Comparison of ENCODE assay signal across 18 cellular contexts in the genomic region with DNA sequence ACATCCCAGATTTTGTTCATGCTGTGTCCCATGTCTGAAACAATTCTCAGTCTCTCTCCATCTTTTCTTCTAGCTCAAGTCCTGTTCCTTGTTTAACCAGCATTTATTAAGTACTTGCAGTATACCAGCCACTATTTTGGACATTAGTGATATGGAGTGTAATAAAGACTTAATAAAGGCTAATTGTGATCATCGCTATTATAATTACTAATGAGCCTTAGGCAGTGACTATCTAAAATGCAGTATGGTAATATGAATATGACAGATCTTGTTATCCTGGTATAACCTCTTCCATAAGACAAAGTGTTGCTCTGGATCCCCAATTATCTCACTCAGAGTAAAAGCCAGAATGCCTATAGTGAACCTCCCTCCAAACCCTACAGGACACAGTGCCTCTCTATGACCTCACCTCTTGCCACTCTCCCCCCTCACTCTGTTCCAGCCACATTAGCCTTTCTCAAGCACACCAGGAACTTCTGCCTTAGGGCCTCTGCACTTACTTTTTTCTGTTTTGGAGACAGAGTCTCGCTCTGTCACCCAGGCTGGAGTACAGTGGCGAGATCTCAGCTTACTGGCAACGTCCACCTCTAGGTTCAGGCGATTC. TPM values are rescaled to one million over a fixed set of nuclear protein-coding genes. Genes with fewer than 3 reads are reported as not detected.
DNase-seq lines count a peak whose midpoint lies in the region; ATAC-seq, FAIRE-seq and TF ChIP-seq lines count a peak whose summit lies in the region.
"Had no signal": no experiment of that assay in that cellular context is flagged by ENCODE, and none has a peak within 500 bp of the region (broad histone marks: within the 10 kb centered on the region; RNA-seq: fewer than 3 reads in every experiment).

No MANE protein-coding gene starts in this region.

- POLR2A ChIA-PET in CD8-positive, alpha-beta memory T cell (lab: Charles Lee): interaction anchor here (3.1 kb wide), 1 partner anchor 51 kb away, joined by 28 read pairs; a partner anchor contains a TSS
- POLR2A ChIA-PET in HepG2 (lab: Yijun Ruan, JAX): interaction anchor here (1.0 to 3.5 kb wide), 4 partner anchors 35 to 172 kb away, joined by 3 to 14 read pairs (median 3); no protein-coding TSS in a partner anchor

- FAIRE-seq in astrocyte (lab: Jason Lieb, UNC) (no peak), HepG2 (lab: Jason Lieb, UNC) (no peak)

- ATAC-seq in activated CD8-positive, alpha-beta memory T cell treated with anti-CD3 and anti-CD28 coated beads, Interleukin-2, amount 10 ng/mL, durations not matched to agents 7 days and 5 days: no peak
- no peak for ATAC-seq in HepG2

- CTCF ChIA-PET in activated CD8-positive, alpha-beta memory T cell treated with anti-CD3 and anti-CD28 coated beads, Interleukin-2, amount 10 ng/mL, durations not matched to agents 7 days and 5 days (lab: Charles Lee): interaction anchor here (0.7 to 7.8 kb wide), 9 partner anchors 9 to 172 kb away, joined by 3 to 68 read pairs (median 7); a partner anchor contains a TSS
- CTCF ChIA-PET in CD8-positive, alpha-beta memory T cell (lab: Charles Lee): interaction anchor here (1.0 to 3.2 kb wide), 6 partner anchors 24 to 218 kb away, joined by 3 to 12 read pairs (median 4); a partner anchor contains a TSS
- CTCF ChIA-PET in HepG2 (lab: Yijun Ruan, JAX; ENCODE audit: low intra/inter-chr PET ratio, low total read pairs): no interaction called here

- DNase-seq in activated CD8-positive, alpha-beta memory T cell treated with anti-CD3 and anti-CD28 coated beads, Interleukin-2, amount 10 ng/mL, durations not matched to agents 7 days and 5 days: no peak
- no peak for DNase-seq in activated CD8-positive, alpha-beta memory T cell treated with anti-CD3 and anti-CD28 coated beads, Interleukin-2, amount 50 U/mL, for 48 hours
- no peak for DNase-seq in CD8-positive, alpha-beta memory T cell
- DNase-seq in astrocyte (ENCODE audit: low read depth) (no peak), neural crest cell (ENCODE audit: low read depth, low spot score) (no peak), HepG2 (ENCODE audit: low spot score) (no peak), DMS79 treated with DMSO at 0.1 percent for 48 hours (lab: John Stamatoyannopoulos, UW) (no peak), HAP-1 (ENCODE audit: low spot score in 2 of 2) (no peak)
- DNase-seq: activated CD8-positive, alpha-beta memory T cell treated with anti-CD3 and anti-CD28 coated beads, Interleukin-2, amount 50 U/mL, for 4 hours; head of caudate nucleus; islet precursor cell; mesendoderm; MG63; NCI-H2029; NCI-H510A; ovary; SK-N-SH; WERI-Rb-1 had no signal

- H3K9me3 Mint-ChIP-seq in activated CD8-positive, alpha-beta memory T cell treated with anti-CD3 and anti-CD28 coated beads, Interleukin-2, amount 10 ng/mL, durations not matched to agents 7 days and 5 days (ENCODE audit: low read depth): no peaks in the 10 kb centered on the region
- H3K9me3 Mint-ChIP-seq in CD8-positive, alpha-beta memory T cell: no peaks in the 10 kb centered on the region
- H3K9me3 Mint-ChIP-seq in astrocyte (ENCODE audit: unreplicated experiment): no peaks in the 10 kb centered on the region
- H3K9me3 Mint-ChIP-seq in neural crest cell: no peaks in the 10 kb centered on the region

- no peak overlapping the region for H3K4me2 ChIP-seq in astrocyte (ENCODE audit: low read length)
- H3K4me2 ChIP-seq in HepG2 (ENCODE audit: low read depth, low read length): no peak overlapping the region
- H3K4me2 ChIP-seq: SK-N-SH had no signal

- H3K27ac ChIP-seq in CD8-positive, alpha-beta memory T cell (ENCODE audit: low read depth, low read length): no peak overlapping the region
- H3K27ac ChIP-seq in astrocyte (ENCODE audit: low read depth, low read length) (no peak overlapping the region), HepG2 (ENCODE audit: extremely low read length, insufficient read depth, low read length) (no peak overlapping the region)
- H3K27ac ChIP-seq: ovary, WERI-Rb-1 had no signal

- H3K79me2 ChIP-seq in astrocyte (ENCODE audit: insufficient read depth, low read length) (peaks cover 6% of the 10 kb centered on the region), HepG2 (ENCODE audit: insufficient read depth, low read length) (peaks cover 28% of the 10 kb centered on the region)

- peaks cover 60% of the 10 kb centered on the region for H3K4me1 ChIP-seq in CD8-positive, alpha-beta memory T cell (ENCODE audit: insufficient read depth, low read length)
- H3K4me1 ChIP-seq in astrocyte (ENCODE audit: insufficient read depth, low read length) (peaks cover 17% of the 10 kb centered on the region), HepG2 (ENCODE audit: insufficient read depth, low read length) (peaks cover 47% of the 10 kb centered on the region), HAP-1 (peaks cover 21% of the 10 kb centered on the region)

- no peak overlapping the region for H3K4me3 Mint-ChIP-seq in activated CD8-positive, alpha-beta memory T cell treated with anti-CD3 and anti-CD28 coated beads, Interleukin-2, amount 10 ng/mL, durations not matched to agents 7 days and 5 days
- H3K4me3 Mint-ChIP-seq in CD8-positive, alpha-beta memory T cell: peak overlapping the region in 6 of 7 donors; percentile 18 to 88 (median 62)
- H3K4me3 Mint-ChIP-seq in astrocyte (ENCODE audit: unreplicated experiment): peak overlapping the region; percentile 81
- H3K4me3 Mint-ChIP-seq in neural crest cell: peak overlapping the region; percentile 98

- no peaks in the 10 kb centered on the region for H3K9me3 ChIP-seq in CD8-positive, alpha-beta memory T cell (ENCODE audit: low read length)
- H3K9me3 ChIP-seq in astrocyte (ENCODE audit: insufficient read depth, low read depth, low read length) (no peaks in the 10 kb centered on the region), HepG2 (ENCODE audit: low read length) (no peaks in the 10 kb centered on the region), HAP-1 (no peaks in the 10 kb centered on the region)
- H3K9me3 ChIP-seq: MG63, ovary, SK-N-SH had no signal

- peaks cover 30% of the 10 kb centered on the region for H4K20me1 ChIP-seq in astrocyte (ENCODE audit: insufficient read depth, low read length)
- H4K20me1 ChIP-seq in HepG2 (ENCODE audit: insufficient read depth, low read length): no peaks in the 10 kb centered on the region; the same call in none of the 2 replicates

- no peak for TF ChIP-seq RAD21 in HepG2 (CRISPR knock-in tag; IDR thresholded peaks at IDR 0.05)

- H3K9ac ChIP-seq in astrocyte (ENCODE audit: low read length) (no peak overlapping the region), HepG2 (ENCODE audit: insufficient read depth, low read depth, low read length) (no peak overlapping the region)
- H3K9ac ChIP-seq: SK-N-SH had no signal

- in situ Hi-C loops in HepG2 (cut with HindIII; ENCODE audit: extremely low pct_ligation_motif_present, low pct_unique_long_range_greater_than_20kb): loop anchor here (25.0 kb wide), 1 partner anchor 262 kb away; a partner anchor contains a TSS
- in situ Hi-C loops in HAP-1 (cut with MboI; ENCODE audit: low sequenced_read_pairs): loop anchor here (5.0 kb wide), 1 partner anchor 48 kb away; no protein-coding TSS in a partner anchor

- H3K4me3 ChIP-seq in CD8-positive, alpha-beta memory T cell (ENCODE audit: low read length): no peak overlapping the region
- H3K4me3 ChIP-seq in astrocyte (ENCODE audit: insufficient read depth, low read depth, low read length) (no peak overlapping the region), HepG2 (replicated peaks in 1 of 3; ENCODE audit: insufficient read depth in 1 of 3, low read depth in 2 of 3, low read length in 3 of 3) (no peak overlapping the region), HAP-1 (no peak overlapping the region)
- H3K4me3 ChIP-seq: MG63, ovary had no signal

- intact Hi-C loops in HepG2 (cut with micrococcal nuclease; ENCODE audit: unreplicated experiment): loop anchor here (5.0 kb wide), 1 partner anchor 137 kb away; no protein-coding TSS in a partner anchor

- TF ChIP-seq EP300 in HepG2 (IDR thresholded peaks at IDR 0.05; ENCODE audit: low read depth in 2 of 2, low read length in 2 of 2) (no peak), HepG2 (CRISPR knock-in tag; IDR thresholded peaks at IDR 0.05; ENCODE audit: borderline replicate concordance) (no peak)

- no peak for TF ChIP-seq POLR2A in HepG2 (IDR thresholded peaks at IDR 0.05; ENCODE audit: insufficient read depth in 1 of 2, low read depth in 2 of 2, low read length in 2 of 2)

- peaks cover 5% of the 10 kb centered on the region for H3K36me3 ChIP-seq in CD8-positive, alpha-beta memory T cell (ENCODE audit: insufficient read depth, low read length)
- no peaks in the 10 kb centered on the region for H3K36me3 ChIP-seq in astrocyte (ENCODE audit: insufficient read depth, low read length)
- H3K36me3 ChIP-seq in HepG2 (replicated peaks in 1 of 2; ENCODE audit: control insufficient read depth in 1 of 2, insufficient read depth in 2 of 2, low read length in 2 of 2): peaks cover 0 to 5% of the 10 kb centered on the region in 2 experiments; a peak in 1 of 5 replicates
- H3K36me3 ChIP-seq in HAP-1 (replicated peaks): peaks cover 24% of the 10 kb centered on the region
- H3K36me3 ChIP-seq: MG63, ovary had no signal

- H2AFZ ChIP-seq in astrocyte (ENCODE audit: low read depth, low read length) (no peak overlapping the region), HepG2 (ENCODE audit: low read length) (no peak overlapping the region)

- BruUV-seq in HepG2 (replicated peaks; lab: Mats Ljungman, UMichigan): no TSS peak

- peak overlapping the region; percentile 31 for H3K27ac Mint-ChIP-seq in activated CD8-positive, alpha-beta memory T cell treated with anti-CD3 and anti-CD28 coated beads, Interleukin-2, amount 10 ng/mL, durations not matched to agents 7 days and 5 days
- H3K27ac Mint-ChIP-seq in CD8-positive, alpha-beta memory T cell: peak overlapping the region; percentile 13 to 94 (median 73)
- no peak overlapping the region for H3K27ac Mint-ChIP-seq in astrocyte (ENCODE audit: unreplicated experiment)
- peak overlapping the region; percentile 75 for H3K27ac Mint-ChIP-seq in neural crest cell (ENCODE audit: unreplicated experiment)

- no peaks in the 10 kb centered on the region for H3K27me3 ChIP-seq in CD8-positive, alpha-beta memory T cell (ENCODE audit: insufficient read depth, low read length, poor library complexity, severe bottlenecking)
- H3K27me3 ChIP-seq in astrocyte (ENCODE audit: insufficient read depth, low read length) (no peaks in the 10 kb centered on the region), HepG2 (ENCODE audit: control insufficient read depth in 1 of 2, insufficient read depth in 2 of 2, low read length in 2 of 2) (no peaks in the 10 kb centered on the region; a peak in 1 of 5 replicates), HAP-1 (ENCODE audit: low read depth) (no peaks in the 10 kb centered on the region)
- H3K27me3 ChIP-seq: ovary had no signal

- H3K27me3 Mint-ChIP-seq in activated CD8-positive, alpha-beta memory T cell treated with anti-CD3 and anti-CD28 coated beads, Interleukin-2, amount 10 ng/mL, durations not matched to agents 7 days and 5 days: no peaks in the 10 kb centered on the region
- H3K27me3 Mint-ChIP-seq in CD8-positive, alpha-beta memory T cell: no peaks in the 10 kb centered on the region
- peaks cover 1% of the 10 kb centered on the region for H3K27me3 Mint-ChIP-seq in astrocyte (ENCODE audit: low read depth, unreplicated experiment)
- no peaks in the 10 kb centered on the region for H3K27me3 Mint-ChIP-seq in neural crest cell (ENCODE audit: low read depth)

- peaks cover 26% of the 10 kb centered on the region for H3K36me3 Mint-ChIP-seq in activated CD8-positive, alpha-beta memory T cell treated with anti-CD3 and anti-CD28 coated beads, Interleukin-2, amount 10 ng/mL, durations not matched to agents 7 days and 5 days
- peaks cover 0 to 35% (median 8%) of the 10 kb centered on the region in 3 donors for H3K36me3 Mint-ChIP-seq in CD8-positive, alpha-beta memory T cell
- H3K36me3 Mint-ChIP-seq in astrocyte (ENCODE audit: low read depth, unreplicated experiment) (peaks cover 2% of the 10 kb centered on the region), neural crest cell (ENCODE audit: low read depth) (peaks cover 14% of the 10 kb centered on the region)

- WGBS in HepG2 (ENCODE audit: low lambda C conversion rate): 100% methylated on average over 5 of the region's 5 CpGs

- H3K4me1 Mint-ChIP-seq in activated CD8-positive, alpha-beta memory T cell treated with anti-CD3 and anti-CD28 coated beads, Interleukin-2, amount 10 ng/mL, durations not matched to agents 7 days and 5 days: peaks cover 57% of the 10 kb centered on the region
- H3K4me1 Mint-ChIP-seq in CD8-positive, alpha-beta memory T cell: peaks cover 54 to 74% (median 60%) of the 10 kb centered on the region in 3 donors
- H3K4me1 Mint-ChIP-seq in astrocyte (ENCODE audit: low read depth, unreplicated experiment): peaks cover 21% of the 10 kb centered on the region
- H3K4me1 Mint-ChIP-seq in neural crest cell: peaks cover 53% of the 10 kb centered on the region

- TF ChIP-seq CTCF in astrocyte (IDR thresholded peaks at IDR 0.05; ENCODE audit: insufficient read depth, low read depth, low read length): no peak
- no peak for TF ChIP-seq CTCF in neural crest cell (conservative IDR thresholded peaks at IDR 0.05)
- TF ChIP-seq CTCF in HepG2 (CRISPR knock-in tag; IDR thresholded peaks at IDR 0.05): no peak

RNA-seq across cellular contexts. Expression of a gene that starts 1.8 kb away (rescaled TPM):
- total RNA-seq in activated CD8-positive, alpha-beta memory T cell treated with anti-CD3 and anti-CD28 coated beads, Interleukin-2, amount 10 ng/mL, durations not matched to agents 7 days and 5 days: 100 to 1,000 TPM; 143 to 191 TPM
- total RNA-seq in CD8-positive, alpha-beta memory T cell: 100 to 1,000 TPM; 113 to 115 TPM
- 268 TPM for polyA plus RNA-seq in CD8-positive, alpha-beta memory T cell
- total RNA-seq in astrocyte (84.4 and 87.3 TPM in 2 replicates), neural crest cell (132 and 133 TPM in 2 replicates), HepG2 (2016; rRNA removed; fragmentation: Illumina TruSeq; extraction: Trizol) (54.3 and 60.7 TPM in 2 replicates)
- total RNA-seq in HepG2 (2016; cell fraction: cytosol; rRNA removed; fragmentation: Illumina TruSeq; extraction: Trizol; ENCODE audit: low read depth): 21.0 and 27.1 TPM in 2 replicates
- total RNA-seq in HepG2 (2016; cell fraction: insoluble cytoplasmic fraction; rRNA removed; fragmentation: Illumina TruSeq; extraction: Trizol): 53.0 and 55.0 TPM in 2 replicates
- 55.4 and 58.7 TPM in 2 replicates for total RNA-seq in HepG2 (2016; cell fraction: membrane; rRNA removed; fragmentation: Illumina TruSeq; extraction: Trizol)
- total RNA-seq in HepG2 (2016; cell fraction: nucleus; rRNA removed; fragmentation: Illumina TruSeq; extraction: Trizol): 31.5 and 32.6 TPM in 2 replicates
- polyA plus RNA-seq in HepG2 (2011; rRNA removed): 54.5 and 60.6 TPM in 2 replicates
- 66.4 and 77.9 TPM in 2 replicates for polyA plus RNA-seq in HepG2 (2011; cell fraction: cytosol; rRNA removed)
- 62.5 and 67.8 TPM in 2 replicates for polyA plus RNA-seq in HepG2 (2011; cell fraction: nucleus; rRNA removed)
- polyA plus RNA-seq in HepG2 (2012): 42.3 and 50.0 TPM in 2 replicates
- polyA plus RNA-seq in HepG2 (2016; cell fraction: cytosol; fragmentation: Illumina TruSeq; extraction: Trizol; ENCODE audit: low read depth): 27.5 and 28.8 TPM in 2 replicates
- 48.1 and 64.0 TPM in 2 replicates for polyA plus RNA-seq in HepG2 (2016; cell fraction: insoluble cytoplasmic fraction; fragmentation: Illumina TruSeq; extraction: Trizol; ENCODE audit: low read depth)
- polyA plus RNA-seq in HepG2 (2016; cell fraction: membrane; fragmentation: Illumina TruSeq; extraction: Trizol; ENCODE audit: low read depth): 49.0 and 54.8 TPM in 2 replicates
- 64.4 and 67.0 TPM in 2 replicates for polyA plus RNA-seq in HepG2 (2016; cell fraction: nucleus; fragmentation: Illumina TruSeq; extraction: Trizol; ENCODE audit: insufficient read depth, low read depth)
- polyA minus RNA-seq in HepG2 (2011; rRNA and poly(A)+ RNA removed; ENCODE audit: low replicate concordance): 124 and 166 TPM in 2 replicates
- 35.9 and 59.2 TPM in 2 replicates for polyA minus RNA-seq in HepG2 (2011; cell fraction: cytosol; rRNA and poly(A)+ RNA removed)
- 14.0 and 19.0 TPM in 2 replicates for polyA minus RNA-seq in HepG2 (2011; cell fraction: nucleus; rRNA and poly(A)+ RNA removed)

RNA-seq across cellular contexts. Expression of a gene that starts 3.6 kb away (rescaled TPM):
- 10 to 100 TPM; 23.1 to 25.9 TPM for total RNA-seq in activated CD8-positive, alpha-beta memory T cell treated with anti-CD3 and anti-CD28 coated beads, Interleukin-2, amount 10 ng/mL, durations not matched to agents 7 days and 5 days
- total RNA-seq in CD8-positive, alpha-beta memory T cell: 10 to 100 TPM; 32.6 to 34.7 TPM
- polyA plus RNA-seq in CD8-positive, alpha-beta memory T cell: 26.5 TPM
- 4.3 and 4.5 TPM in 2 replicates for total RNA-seq in astrocyte
- total RNA-seq in neural crest cell: 28.7 and 32.6 TPM in 2 replicates
- 7.6 and 12.6 TPM in 2 replicates for total RNA-seq in HepG2 (2016; rRNA removed; fragmentation: Illumina TruSeq; extraction: Trizol)
- 3.8 and 4.4 TPM in 2 replicates for total RNA-seq in HepG2 (2016; cell fraction: cytosol; rRNA removed; fragmentation: Illumina TruSeq; extraction: Trizol; ENCODE audit: low read depth)
- total RNA-seq in HepG2 (2016; cell fraction: insoluble cytoplasmic fraction; rRNA removed; fragmentation: Illumina TruSeq; extraction: Trizol): 6.5 and 14.0 TPM in 2 replicates
- 8.0 and 9.3 TPM in 2 replicates for total RNA-seq in HepG2 (2016; cell fraction: membrane; rRNA removed; fragmentation: Illumina TruSeq; extraction: Trizol)
- 9.7 and 11.6 TPM in 2 replicates for total RNA-seq in HepG2 (2016; cell fraction: nucleus; rRNA removed; fragmentation: Illumina TruSeq; extraction: Trizol)
- polyA plus RNA-seq in HepG2 (2011; rRNA removed): 11.8 and 14.9 TPM in 2 replicates
- 17.3 and 17.4 TPM in 2 replicates for polyA plus RNA-seq in HepG2 (2011; cell fraction: cytosol; rRNA removed)
- polyA plus RNA-seq in HepG2 (2011; cell fraction: nucleus; rRNA removed): 8.7 and 11.2 TPM in 2 replicates
- polyA plus RNA-seq in HepG2 (2012): 3.6 and 6.3 TPM in 2 replicates
- polyA plus RNA-seq in HepG2 (2016; cell fraction: cytosol; fragmentation: Illumina TruSeq; extraction: Trizol; ENCODE audit: low read depth): 4.0 and 5.3 TPM in 2 replicates
- 8.0 and 9.0 TPM in 2 replicates for polyA plus RNA-seq in HepG2 (2016; cell fraction: insoluble cytoplasmic fraction; fragmentation: Illumina TruSeq; extraction: Trizol; ENCODE audit: low read depth)
- 7.0 and 7.5 TPM in 2 replicates for polyA plus RNA-seq in HepG2 (2016; cell fraction: membrane; fragmentation: Illumina TruSeq; extraction: Trizol; ENCODE audit: low read depth)
- polyA plus RNA-seq in HepG2 (2016; cell fraction: nucleus; fragmentation: Illumina TruSeq; extraction: Trizol; ENCODE audit: insufficient read depth, low read depth): 20.2 and 21.1 TPM in 2 replicates
- polyA minus RNA-seq in HepG2 (2011; rRNA and poly(A)+ RNA removed; ENCODE audit: low replicate concordance): 15.0 and 24.2 TPM in 2 replicates
- polyA minus RNA-seq in HepG2 (2011; cell fraction: cytosol; rRNA and poly(A)+ RNA removed): 5.9 and 8.7 TPM in 2 replicates
- 5.2 and 7.8 TPM in 2 replicates for polyA minus RNA-seq in HepG2 (2011; cell fraction: nucleus; rRNA and poly(A)+ RNA removed)

RNA-seq across cellular contexts. Expression of a gene that starts 44.5 kb away (rescaled TPM):
- 10 to 100 TPM; 46.1 to 50.6 TPM for total RNA-seq in activated CD8-positive, alpha-beta memory T cell treated with anti-CD3 and anti-CD28 coated beads, Interleukin-2, amount 10 ng/mL, durations not matched to agents 7 days and 5 days
- total RNA-seq in CD8-positive, alpha-beta memory T cell: 10 to 100 TPM; 84.1 to 86.2 TPM
- polyA plus RNA-seq in CD8-positive, alpha-beta memory T cell: 44.7 TPM
- total RNA-seq in astrocyte (38.2 and 38.4 TPM in 2 replicates), neural crest cell (63.0 and 64.4 TPM in 2 replicates), HepG2 (2016; rRNA removed; fragmentation: Illumina TruSeq; extraction: Trizol) (46.9 and 50.7 TPM in 2 replicates)
- total RNA-seq in HepG2 (2016; cell fraction: cytosol; rRNA removed; fragmentation: Illumina TruSeq; extraction: Trizol; ENCODE audit: low read depth): 8.5 and 10.0 TPM in 2 replicates
- 48.8 and 50.6 TPM in 2 replicates for total RNA-seq in HepG2 (2016; cell fraction: insoluble cytoplasmic fraction; rRNA removed; fragmentation: Illumina TruSeq; extraction: Trizol)
- total RNA-seq in HepG2 (2016; cell fraction: membrane; rRNA removed; fragmentation: Illumina TruSeq; extraction: Trizol): 17.1 and 19.7 TPM in 2 replicates
- 28.7 and 36.3 TPM in 2 replicates for total RNA-seq in HepG2 (2016; cell fraction: nucleus; rRNA removed; fragmentation: Illumina TruSeq; extraction: Trizol)
- polyA plus RNA-seq in HepG2 (2011; rRNA removed): 72.2 and 73.5 TPM in 2 replicates
- polyA plus RNA-seq in HepG2 (2011; cell fraction: cytosol; rRNA removed): 72.3 and 85.9 TPM in 2 replicates
- 55.6 and 60.0 TPM in 2 replicates for polyA plus RNA-seq in HepG2 (2011; cell fraction: nucleus; rRNA removed)
- polyA plus RNA-seq in HepG2 (2012): 42.4 and 45.1 TPM in 2 replicates
- 13.8 and 14.3 TPM in 2 replicates for polyA plus RNA-seq in HepG2 (2016; cell fraction: cytosol; fragmentation: Illumina TruSeq; extraction: Trizol; ENCODE audit: low read depth)
- 78.5 and 84.9 TPM in 2 replicates for polyA plus RNA-seq in HepG2 (2016; cell fraction: insoluble cytoplasmic fraction; fragmentation: Illumina TruSeq; extraction: Trizol; ENCODE audit: low read depth)
- polyA plus RNA-seq in HepG2 (2016; cell fraction: membrane; fragmentation: Illumina TruSeq; extraction: Trizol; ENCODE audit: low read depth): 24.1 and 26.2 TPM in 2 replicates
- polyA plus RNA-seq in HepG2 (2016; cell fraction: nucleus; fragmentation: Illumina TruSeq; extraction: Trizol; ENCODE audit: insufficient read depth, low read depth): 72.4 and 76.9 TPM in 2 replicates
- 142 and 176 TPM in 2 replicates for polyA minus RNA-seq in HepG2 (2011; rRNA and poly(A)+ RNA removed; ENCODE audit: low replicate concordance)
- 44.2 and 52.7 TPM in 2 replicates for polyA minus RNA-seq in HepG2 (2011; cell fraction: cytosol; rRNA and poly(A)+ RNA removed)
- 29.7 and 30.6 TPM in 2 replicates for polyA minus RNA-seq in HepG2 (2011; cell fraction: nucleus; rRNA and poly(A)+ RNA removed)

RNA-seq across cellular contexts. Expression of a gene that starts 52.0 kb away (rescaled TPM):
- 10 to 100 TPM; 79.5 to 85.8 TPM for total RNA-seq in activated CD8-positive, alpha-beta memory T cell treated with anti-CD3 and anti-CD28 coated beads, Interleukin-2, amount 10 ng/mL, durations not matched to agents 7 days and 5 days
- 10 to 100 TPM; 58.1 to 62.1 TPM for total RNA-seq in CD8-positive, alpha-beta memory T cell
- polyA plus RNA-seq in CD8-positive, alpha-beta memory T cell: 11.6 TPM
- total RNA-seq in astrocyte (41.6 and 46.7 TPM in 2 replicates), neural crest cell (60.8 and 64.7 TPM in 2 replicates), HepG2 (2016; rRNA removed; fragmentation: Illumina TruSeq; extraction: Trizol) (9.8 and 10.0 TPM in 2 replicates)
- total RNA-seq in HepG2 (2016; cell fraction: cytosol; rRNA removed; fragmentation: Illumina TruSeq; extraction: Trizol; ENCODE audit: low read depth): 38.8 and 40.7 TPM in 2 replicates
- total RNA-seq in HepG2 (2016; cell fraction: insoluble cytoplasmic fraction; rRNA removed; fragmentation: Illumina TruSeq; extraction: Trizol): 6.6 and 12.3 TPM in 2 replicates
- total RNA-seq in HepG2 (2016; cell fraction: membrane; rRNA removed; fragmentation: Illumina TruSeq; extraction: Trizol): 20.1 and 21.2 TPM in 2 replicates
- total RNA-seq in HepG2 (2016; cell fraction: nucleus; rRNA removed; fragmentation: Illumina TruSeq; extraction: Trizol): 11.6 and 13.5 TPM in 2 replicates
- polyA plus RNA-seq in HepG2 (2011; rRNA removed): 17.1 and 23.9 TPM in 2 replicates
- polyA plus RNA-seq in HepG2 (2011; cell fraction: cytosol; rRNA removed): 9.0 and 10.2 TPM in 2 replicates
- polyA plus RNA-seq in HepG2 (2011; cell fraction: nucleus; rRNA removed): 40.3 and 44.7 TPM in 2 replicates
- polyA plus RNA-seq in HepG2 (2012): 12.4 and 17.6 TPM in 2 replicates
- 2.7 and 2.8 TPM in 2 replicates for polyA plus RNA-seq in HepG2 (2016; cell fraction: cytosol; fragmentation: Illumina TruSeq; extraction: Trizol; ENCODE audit: low read depth)
- polyA plus RNA-seq in HepG2 (2016; cell fraction: insoluble cytoplasmic fraction; fragmentation: Illumina TruSeq; extraction: Trizol; ENCODE audit: low read depth): 11.3 and 15.3 TPM in 2 replicates
- 9.9 and 10.4 TPM in 2 replicates for polyA plus RNA-seq in HepG2 (2016; cell fraction: membrane; fragmentation: Illumina TruSeq; extraction: Trizol; ENCODE audit: low read depth)
- 39.1 and 44.1 TPM in 2 replicates for polyA plus RNA-seq in HepG2 (2016; cell fraction: nucleus; fragmentation: Illumina TruSeq; extraction: Trizol; ENCODE audit: insufficient read depth, low read depth)
- 32.1 and 43.1 TPM in 2 replicates for polyA minus RNA-seq in HepG2 (2011; rRNA and poly(A)+ RNA removed; ENCODE audit: low replicate concordance)
- polyA minus RNA-seq in HepG2 (2011; cell fraction: cytosol; rRNA and poly(A)+ RNA removed): 13.8 and 18.0 TPM in 2 replicates
- 23.6 and 28.2 TPM in 2 replicates for polyA minus RNA-seq in HepG2 (2011; cell fraction: nucleus; rRNA and poly(A)+ RNA removed)

RNA-seq across cellular contexts. Expression of a gene that starts 56.7 kb away (rescaled TPM):
- 10 to 100 TPM; 14.5 to 19.6 TPM for total RNA-seq in activated CD8-positive, alpha-beta memory T cell treated with anti-CD3 and anti-CD28 coated beads, Interleukin-2, amount 10 ng/mL, durations not matched to agents 7 days and 5 days
- 10 to 100 TPM; 20.6 to 21.5 TPM for total RNA-seq in CD8-positive, alpha-beta memory T cell
- polyA plus RNA-seq in CD8-positive, alpha-beta memory T cell: 19.3 TPM
- total RNA-seq in astrocyte (51.4 and 53.0 TPM in 2 replicates), neural crest cell (29.6 and 33.0 TPM in 2 replicates), HepG2 (2016; rRNA removed; fragmentation: Illumina TruSeq; extraction: Trizol) (3.5 and 4.7 TPM in 2 replicates)
- total RNA-seq in HepG2 (2016; cell fraction: cytosol; rRNA removed; fragmentation: Illumina TruSeq; extraction: Trizol; ENCODE audit: low read depth): 1.7 and 2.5 TPM in 2 replicates
- total RNA-seq in HepG2 (2016; cell fraction: insoluble cytoplasmic fraction; rRNA removed; fragmentation: Illumina TruSeq; extraction: Trizol): 2.9 and 3.4 TPM in 2 replicates
- total RNA-seq in HepG2 (2016; cell fraction: membrane; rRNA removed; fragmentation: Illumina TruSeq; extraction: Trizol): 7.9 and 9.0 TPM in 2 replicates
- total RNA-seq in HepG2 (2016; cell fraction: nucleus; rRNA removed; fragmentation: Illumina TruSeq; extraction: Trizol): 2.9 and 4.4 TPM in 2 replicates
- 7.3 TPM in 2 replicates for polyA plus RNA-seq in HepG2 (2011; rRNA removed)
- 8.0 and 8.4 TPM in 2 replicates for polyA plus RNA-seq in HepG2 (2011; cell fraction: cytosol; rRNA removed)
- 11.3 and 13.9 TPM in 2 replicates for polyA plus RNA-seq in HepG2 (2011; cell fraction: nucleus; rRNA removed)
- polyA plus RNA-seq in HepG2 (2012): 9.8 and 13.0 TPM in 2 replicates
- polyA plus RNA-seq in HepG2 (2016; cell fraction: cytosol; fragmentation: Illumina TruSeq; extraction: Trizol; ENCODE audit: low read depth): 4.0 and 4.6 TPM in 2 replicates
- polyA plus RNA-seq in HepG2 (2016; cell fraction: insoluble cytoplasmic fraction; fragmentation: Illumina TruSeq; extraction: Trizol; ENCODE audit: low read depth): 9.3 and 13.6 TPM in 2 replicates
- polyA plus RNA-seq in HepG2 (2016; cell fraction: membrane; fragmentation: Illumina TruSeq; extraction: Trizol; ENCODE audit: low read depth): 14.0 and 18.6 TPM in 2 replicates
- 10.1 and 11.0 TPM in 2 replicates for polyA plus RNA-seq in HepG2 (2016; cell fraction: nucleus; fragmentation: Illumina TruSeq; extraction: Trizol; ENCODE audit: insufficient read depth, low read depth)
- 14.1 and 27.8 TPM in 2 replicates for polyA minus RNA-seq in HepG2 (2011; rRNA and poly(A)+ RNA removed; ENCODE audit: low replicate concordance)
- 12.3 and 12.7 TPM in 2 replicates for polyA minus RNA-seq in HepG2 (2011; cell fraction: cytosol; rRNA and poly(A)+ RNA removed)
- 12.6 and 12.8 TPM in 2 replicates for polyA minus RNA-seq in HepG2 (2011; cell fraction: nucleus; rRNA and poly(A)+ RNA removed)
